16 cellular contexts compared by ENCODE assay signal in the genomic region with DNA sequence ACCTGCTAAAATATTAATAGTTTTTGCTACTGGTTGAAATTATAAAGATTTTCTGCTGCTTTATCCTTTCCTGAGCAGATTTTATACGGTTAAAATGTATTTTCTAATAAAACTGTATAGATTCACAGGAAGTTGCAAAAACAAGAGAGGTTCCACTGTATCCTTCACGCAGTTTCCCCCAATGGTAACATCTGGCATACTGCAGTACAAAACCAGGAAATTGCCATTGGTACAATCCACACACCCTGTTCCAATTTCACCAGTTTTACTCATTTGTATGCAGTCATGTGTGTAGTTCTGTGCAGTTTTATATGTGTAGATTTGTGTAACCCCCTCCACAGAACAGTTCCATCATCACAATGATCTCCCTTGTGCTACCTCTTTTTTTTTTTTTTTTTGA. TPM values are rescaled to one million over a fixed set of nuclear protein-coding genes. Genes with fewer than 3 reads are reported as not detected.
DNase-seq lines count a peak whose midpoint lies in the region; ATAC-seq and TF ChIP-seq lines count a peak whose summit lies in the region.
"Had no signal": no experiment of that assay in that cellular context is flagged by ENCODE, and none has a peak within 500 bp of the region (broad histone marks: within the 10 kb centered on the region; RNA-seq: fewer than 3 reads in every experiment).

No MANE protein-coding gene starts in this region.

- intact Hi-C loops in activated CD8-positive, alpha-beta T cell treated with anti-CD3 and anti-CD28 coated beads for 36 hours (cut with micrococcal nuclease): no loop called here
- intact Hi-C loops in CD4-positive, alpha-beta T cell (cut with DNase I, micrococcal nuclease): loop anchor here in 1 of 2 experiments (5.0 kb wide), 1 partner anchor 93 kb away; the partner anchor contains the start of gene NYX

- TF ChIP-seq CTCF in activated CD8-positive, alpha-beta T cell treated with anti-CD3 and anti-CD28 coated beads for 36 hours (IDR thresholded peaks at IDR 0.05): no peak
- TF ChIP-seq CTCF in CD4-positive, alpha-beta T cell (IDR thresholded peaks at IDR 0.05): no peak

- POLR2A ChIA-PET in activated CD8-positive, alpha-beta T cell treated with anti-CD3 and anti-CD28 coated beads, Interleukin-2, amount 10 ng/mL, durations not matched to agents 7 days and 5 days (lab: Charles Lee): no interaction called here
- POLR2A ChIA-PET in activated CD8-positive, alpha-beta T cell treated with anti-CD3 and anti-CD28 coated beads for 36 hours (lab: Charles Lee): interaction anchor here (1.9 kb wide), 1 partner anchor 9 kb away, joined by 4 read pairs; no protein-coding TSS in a partner anchor
- POLR2A ChIA-PET in CD4-positive, alpha-beta T cell (lab: Charles Lee): interaction anchor here (2.1 kb wide), 1 partner anchor 18 kb away, joined by 10 read pairs; no protein-coding TSS in a partner anchor

- DNase-seq in activated CD8-positive, alpha-beta T cell treated with anti-CD3 and anti-CD28 coated beads, Interleukin-2, amount 10 ng/mL, durations not matched to agents 7 days and 5 days: no peak
- no peak for DNase-seq in activated CD8-positive, alpha-beta T cell treated with anti-CD3 and anti-CD28 coated beads for 36 hours
- DNase-seq in CD4-positive, alpha-beta T cell: no peak
- no peak for DNase-seq in effector memory CD4-positive, alpha-beta T cell
- DNase-seq in GM19238 (ENCODE audit: insufficient read length, low spot score) (no peak), activated gamma-delta T cell treated with Interleukin-2 at 50 U/mL for 16 hours (no peak)
- DNase-seq: C1 segment of cervical spinal cord, COR-L47, DND-41, GDM1, GM23248 had no signal

- H3K4me1 Mint-ChIP-seq in activated CD8-positive, alpha-beta T cell treated with anti-CD3 and anti-CD28 coated beads, Interleukin-2, amount 10 ng/mL, durations not matched to agents 7 days and 5 days (ENCODE audit: low read depth): peaks cover 30% of the 10 kb centered on the region
- peaks cover 28% of the 10 kb centered on the region for H3K4me1 Mint-ChIP-seq in activated CD8-positive, alpha-beta T cell treated with anti-CD3 and anti-CD28 coated beads for 36 hours (ENCODE audit: low read depth)
- H3K4me1 Mint-ChIP-seq in CD4-positive, alpha-beta T cell (ENCODE audit: low read depth): peaks cover 37% of the 10 kb centered on the region
- H3K4me1 Mint-ChIP-seq in IgD-negative memory B cell: peaks cover 15 to 24% (median 17%) of the 10 kb centered on the region in 3 donors

- H3K9me3 Mint-ChIP-seq in activated CD8-positive, alpha-beta T cell treated with anti-CD3 and anti-CD28 coated beads, Interleukin-2, amount 10 ng/mL, durations not matched to agents 7 days and 5 days (ENCODE audit: insufficient read depth): no peaks in the 10 kb centered on the region
- no peaks in the 10 kb centered on the region for H3K9me3 Mint-ChIP-seq in activated CD8-positive, alpha-beta T cell treated with anti-CD3 and anti-CD28 coated beads for 36 hours
- H3K9me3 Mint-ChIP-seq in CD4-positive, alpha-beta T cell: no peaks in the 10 kb centered on the region
- H3K9me3 Mint-ChIP-seq in IgD-negative memory B cell: no peaks in the 10 kb centered on the region

- CTCF ChIA-PET in activated CD8-positive, alpha-beta T cell treated with anti-CD3 and anti-CD28 coated beads, Interleukin-2, amount 10 ng/mL, durations not matched to agents 7 days and 5 days (lab: Charles Lee): no interaction called here
- CTCF ChIA-PET in activated CD8-positive, alpha-beta T cell treated with anti-CD3 and anti-CD28 coated beads for 36 hours (lab: Charles Lee): no interaction called here
- CTCF ChIA-PET in CD4-positive, alpha-beta T cell (lab: Charles Lee): no interaction called here

- no peak overlapping the region for H3K4me3 ChIP-seq in effector memory CD4-positive, alpha-beta T cell (ENCODE audit: insufficient read depth, low read depth, low read length, poor library complexity, severe bottlenecking)
- H3K4me3 ChIP-seq: GM23248 had no signal

- peaks cover 26% of the 10 kb centered on the region for H3K36me3 Mint-ChIP-seq in activated CD8-positive, alpha-beta T cell treated with anti-CD3 and anti-CD28 coated beads, Interleukin-2, amount 10 ng/mL, durations not matched to agents 7 days and 5 days (ENCODE audit: low read depth)
- H3K36me3 Mint-ChIP-seq in activated CD8-positive, alpha-beta T cell treated with anti-CD3 and anti-CD28 coated beads for 36 hours (ENCODE audit: low read depth): peaks cover 15% of the 10 kb centered on the region
- H3K36me3 Mint-ChIP-seq in CD4-positive, alpha-beta T cell (ENCODE audit: low read depth): peaks cover 28% of the 10 kb centered on the region
- no peaks in the 10 kb centered on the region for H3K36me3 Mint-ChIP-seq in IgD-negative memory B cell

- H3K36me3 ChIP-seq in effector memory CD4-positive, alpha-beta T cell (ENCODE audit: control insufficient read depth, insufficient read depth, low read length): no peaks in the 10 kb centered on the region

- no peak overlapping the region for H3K4me3 Mint-ChIP-seq in activated CD8-positive, alpha-beta T cell treated with anti-CD3 and anti-CD28 coated beads, Interleukin-2, amount 10 ng/mL, durations not matched to agents 7 days and 5 days
- no peak overlapping the region for H3K4me3 Mint-ChIP-seq in activated CD8-positive, alpha-beta T cell treated with anti-CD3 and anti-CD28 coated beads for 36 hours
- H3K4me3 Mint-ChIP-seq in CD4-positive, alpha-beta T cell: no peak overlapping the region
- H3K4me3 Mint-ChIP-seq in IgD-negative memory B cell: no peak overlapping the region
- H3K4me3 Mint-ChIP-seq: B cell; CD4-positive, alpha-beta memory T cell had no signal

- peak; percentile 27 for ATAC-seq in activated CD8-positive, alpha-beta T cell treated with anti-CD3 and anti-CD28 coated beads, Interleukin-2, amount 10 ng/mL, durations not matched to agents 7 days and 5 days
- ATAC-seq in activated CD8-positive, alpha-beta T cell treated with anti-CD3 and anti-CD28 coated beads for 36 hours: no peak
- no peak for ATAC-seq in CD4-positive, alpha-beta T cell (ENCODE audit: poor library complexity)
- peak; percentile 24 for ATAC-seq in esophagus mucosa
- ATAC-seq: HCT116 had no signal

- no peak overlapping the region for H3K27ac Mint-ChIP-seq in activated CD8-positive, alpha-beta T cell treated with anti-CD3 and anti-CD28 coated beads, Interleukin-2, amount 10 ng/mL, durations not matched to agents 7 days and 5 days
- no peak overlapping the region for H3K27ac Mint-ChIP-seq in activated CD8-positive, alpha-beta T cell treated with anti-CD3 and anti-CD28 coated beads for 36 hours
- H3K27ac Mint-ChIP-seq in CD4-positive, alpha-beta T cell: peak overlapping the region; percentile 20
- peak overlapping the region; percentile 33 to 92 (median 71) for H3K27ac Mint-ChIP-seq in IgD-negative memory B cell
- H3K27ac Mint-ChIP-seq: B cell had no signal

- no peaks in the 10 kb centered on the region for H3K9me3 ChIP-seq in CD4-positive, alpha-beta T cell (ENCODE audit: control insufficient read depth, low read length)
- no peaks in the 10 kb centered on the region for H3K9me3 ChIP-seq in effector memory CD4-positive, alpha-beta T cell (ENCODE audit: control insufficient read depth, low read length)

- peaks cover 8% of the 10 kb centered on the region for H3K4me1 ChIP-seq in effector memory CD4-positive, alpha-beta T cell (ENCODE audit: control insufficient read depth, insufficient read depth, low read length, poor library complexity, severe bottlenecking)

- H3K27me3 Mint-ChIP-seq in activated CD8-positive, alpha-beta T cell treated with anti-CD3 and anti-CD28 coated beads, Interleukin-2, amount 10 ng/mL, durations not matched to agents 7 days and 5 days (ENCODE audit: low read depth): no peaks in the 10 kb centered on the region
- H3K27me3 Mint-ChIP-seq in activated CD8-positive, alpha-beta T cell treated with anti-CD3 and anti-CD28 coated beads for 36 hours: no peaks in the 10 kb centered on the region
- no peaks in the 10 kb centered on the region for H3K27me3 Mint-ChIP-seq in CD4-positive, alpha-beta T cell
- no peaks in the 10 kb centered on the region for H3K27me3 Mint-ChIP-seq in IgD-negative memory B cell
- H3K27me3 Mint-ChIP-seq: B cell; CD4-positive, alpha-beta memory T cell had no signal

- H3K27ac ChIP-seq in CD4-positive, alpha-beta T cell (ENCODE audit: low read depth, low read length): no peak overlapping the region
- no peak overlapping the region for H3K27ac ChIP-seq in effector memory CD4-positive, alpha-beta T cell (ENCODE audit: insufficient read depth, low read length, poor library complexity, severe bottlenecking)
- H3K27ac ChIP-seq: GM23248 had no signal

- H3K27me3 ChIP-seq in CD4-positive, alpha-beta T cell (ENCODE audit: control insufficient read depth, insufficient read depth, low read length): no peaks in the 10 kb centered on the region
- no peaks in the 10 kb centered on the region for H3K27me3 ChIP-seq in effector memory CD4-positive, alpha-beta T cell (replicated peaks; ENCODE audit: control insufficient read depth, insufficient read depth, low read length, poor library complexity, severe bottlenecking)

RNA-seq across cellular contexts. Expression of gene DDX3X, which starts 20.0 kb away (rescaled TPM):
- 100 to 1,000 TPM; 191 to 213 TPM for total RNA-seq in activated CD8-positive, alpha-beta T cell treated with anti-CD3 and anti-CD28 coated beads, Interleukin-2, amount 10 ng/mL, durations not matched to agents 7 days and 5 days
- 100 to 1,000 TPM; 172 to 181 TPM for total RNA-seq in activated CD8-positive, alpha-beta T cell treated with anti-CD3 and anti-CD28 coated beads for 36 hours
- 100 to 1,000 TPM; 610 to 653 TPM for total RNA-seq in CD4-positive, alpha-beta T cell
- 157 TPM for polyA plus RNA-seq in IgD-negative memory B cell
- total RNA-seq in esophagus mucosa: 200 TPM

Comparison
In these comparisons a context has a peak if more than half of its experiments do, and no peak if none do; other contexts are left out.
1. ATAC-seq: peak in activated CD8-positive, alpha-beta T cell treated with anti-CD3 and anti-CD28 coated beads, Interleukin-2, amount 10 ng/mL, durations not matched to agents 7 days and 5 days (single experiment) and esophagus mucosa (single experiment); none in activated CD8-positive, alpha-beta T cell treated with anti-CD3 and anti-CD28 coated beads for 36 hours (single experiment) and CD4-positive, alpha-beta T cell (single experiment).
2. H3K27ac Mint-ChIP-seq: peak in CD4-positive, alpha-beta T cell (single experiment) and IgD-negative memory B cell (3 of 3); none in activated CD8-positive, alpha-beta T cell treated with anti-CD3 and anti-CD28 coated beads, Interleukin-2, amount 10 ng/mL, durations not matched to agents 7 days and 5 days (single experiment) and activated CD8-positive, alpha-beta T cell treated with anti-CD3 and anti-CD28 coated beads for 36 hours (single experiment).